9 cellular contexts compared by ENCODE assay signal in the genomic region with DNA sequence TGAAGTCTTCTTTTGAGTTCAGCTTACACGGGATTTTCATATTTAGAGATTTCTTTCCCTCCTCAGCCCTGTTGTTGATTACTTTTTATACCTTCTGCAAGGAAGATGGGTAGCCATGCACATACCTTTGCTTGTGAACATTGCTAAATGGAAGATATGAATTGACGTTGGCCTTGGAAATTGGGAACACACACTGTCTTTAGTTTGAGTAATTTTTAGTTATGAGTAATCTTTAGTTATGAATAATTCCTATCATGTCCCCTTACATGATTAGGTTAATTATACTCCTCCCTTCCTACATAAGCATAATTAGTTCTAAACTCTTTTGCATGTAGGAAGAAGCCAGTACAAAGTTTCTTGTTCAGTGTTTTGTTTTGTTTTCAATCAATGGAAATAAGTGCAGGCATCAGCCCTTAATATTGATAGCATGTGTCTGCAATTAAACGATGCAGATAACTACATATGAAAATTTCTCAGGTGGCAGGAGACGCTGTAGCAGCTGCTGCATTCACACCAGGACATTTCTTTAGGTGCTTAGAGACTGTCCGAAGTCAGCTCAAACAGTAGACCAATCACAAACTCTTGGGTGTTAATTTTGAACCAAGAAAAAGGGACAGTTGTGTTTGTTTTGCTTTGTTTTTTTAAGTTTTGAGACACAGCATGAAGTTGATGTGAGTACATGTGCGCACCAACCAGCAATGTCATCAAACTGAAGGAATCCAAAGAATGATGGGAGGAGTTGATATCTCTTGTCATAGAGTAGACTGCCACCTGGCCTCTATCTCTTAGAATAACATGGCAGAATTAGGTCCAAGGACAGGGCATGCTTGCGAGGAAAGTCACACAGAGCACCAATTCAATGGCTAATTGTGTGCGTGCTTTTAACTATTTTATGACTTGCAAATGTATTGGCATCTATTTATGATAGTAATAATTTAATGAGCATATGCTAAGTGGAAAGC.
DNase-seq lines count a peak whose midpoint lies in the region; TF ChIP-seq lines count a peak whose summit lies in the region.
"Had no signal": no experiment of that assay in that cellular context is flagged by ENCODE, and none has a peak within 500 bp of the region (broad histone marks: within the 10 kb centered on the region; RNA-seq: fewer than 3 reads in every experiment).

No MANE protein-coding gene starts in this region.

- no peaks in the 10 kb centered on the region for H3K79me2 ChIP-seq in parathyroid adenoma

- H3K27ac ChIP-seq in parathyroid adenoma: no peak overlapping the region

- no peak overlapping the region for H3K4me2 ChIP-seq in parathyroid adenoma (ENCODE audit: low read length)

- TF ChIP-seq CTCF in parathyroid adenoma (IDR thresholded peaks at IDR 0.05): peak; percentile 41

- DNase-seq in DMS53 (lab: John Stamatoyannopoulos, UW) (peak; percentile 0), DMS53 treated with DMSO at 0.1 percent for 48 hours (lab: John Stamatoyannopoulos, UW; ENCODE audit: unreplicated experiment) (no peak), NAMALWA (ENCODE audit: low spot score) (peak; percentile 6), fibroblast of gingiva (ENCODE audit: low read depth) (peak; percentile 52), NCI-H1436 treated with DMSO at 0.1 percent for 48 hours (lab: John Stamatoyannopoulos, UW) (no peak), NCI-H1417 (lab: John Stamatoyannopoulos, UW) (no peak), NCI-H345 (lab: John Stamatoyannopoulos, UW) (no peak)
- DNase-seq: stimulated activated CD4-positive, alpha-beta T cell treated with anti-CD3 and anti-CD28 coated beads, Interleukin-1b, Interleukin-23, amount 100 ng/mL, for 48 hours had no signal

- H3K9me3 ChIP-seq in parathyroid adenoma (ENCODE audit: control insufficient read depth, low read length): no peaks in the 10 kb centered on the region

- H3K27me3 ChIP-seq in parathyroid adenoma (ENCODE audit: control insufficient read depth, insufficient read depth, low read length): no peaks in the 10 kb centered on the region

- H3K4me3 ChIP-seq in parathyroid adenoma (ENCODE audit: low read depth, low read length): peak overlapping the region; percentile 13

- no peaks in the 10 kb centered on the region for H3K36me3 ChIP-seq in parathyroid adenoma (ENCODE audit: control insufficient read depth, insufficient read depth, low read length)

- no peak overlapping the region for H3K9ac ChIP-seq in parathyroid adenoma

- no peaks in the 10 kb centered on the region for H3K4me1 ChIP-seq in parathyroid adenoma

- H2AFZ ChIP-seq in parathyroid adenoma: no peak overlapping the region

Comparison
In these comparisons a context has a peak if more than half of its experiments do, and no peak if none do; other contexts are left out.
1. DNase-seq: peak in DMS53 (single experiment), NAMALWA (single experiment) and fibroblast of gingiva (single experiment); none in DMS53 treated with DMSO at 0.1 percent for 48 hours (single experiment), NCI-H1436 treated with DMSO at 0.1 percent for 48 hours (single experiment), NCI-H1417 (0 of 3) and NCI-H345 (single experiment).